ENCODE assay signal across 26 cellular contexts in genomic region chr1:91066545-91066944, GRCh38.
"Had no signal": no experiment of that assay in that cellular context is flagged by ENCODE, and none has a peak within 500 bp of the region (broad histone marks: within the 10 kb centered on the region; RNA-seq: fewer than 3 reads in every experiment).

No MANE protein-coding gene starts in this region.

- H3K36me3 ChIP-seq: colonic mucosa, right atrium auricular region, thoracic aorta, tibial nerve, upper lobe of right lung, uterus had no signal

- H3K27ac ChIP-seq: colonic mucosa, parathyroid adenoma, right atrium auricular region, thoracic aorta, tibial nerve, upper lobe of right lung, uterus had no signal

- ATAC-seq: mucosa of descending colon; natural killer cell treated with Interleukin-12 subunit alpha and Interleukin-12 subunit beta and Interleukin-15 and Interleukin-18, amount 100 ng/mL, for 72 hours; sciatic nerve; stimulated activated effector memory CD8-positive, alpha-beta T cell treated with anti-CD3 and anti-CD28 coated beads, Interleukin-12 subunit alpha, Interleukin-12 subunit beta, amount 100 ng/mL, for 72 hours; stimulated activated naive CD8-positive, alpha-beta T cell treated with anti-CD3 and anti-CD28 coated beads, Interleukin-15, Interleukin-2, amounts not matched to agents 100 U/mL and 50 U/mL, for 24 hours; upper lobe of right lung had no signal

- H3K27me3 Mint-ChIP-seq: dendritic cell treated with granulocyte-macrophage colony-stimulating factor and Interleukin-4, amounts not matched to agents 40 ng/mL and 50 ng/mL, for 4 days had no signal

- H3K4me1 ChIP-seq: colonic mucosa, parathyroid adenoma, right atrium auricular region, upper lobe of right lung, uterus had no signal

- H3K4me3 ChIP-seq: colonic mucosa, lung, mucosa of descending colon, right atrium auricular region, smooth muscle cell, thoracic aorta, tibial nerve, upper lobe of right lung, uterus had no signal

- H2AFZ ChIP-seq: parathyroid adenoma had no signal

- H3K27ac Mint-ChIP-seq: dendritic cell treated with granulocyte-macrophage colony-stimulating factor and Interleukin-4, amounts not matched to agents 40 ng/mL and 50 ng/mL, for 4 days; memory B cell; mesothelial cell of epicardium; naive B cell; natural killer cell treated with Interleukin-12 subunit alpha and Interleukin-12 subunit beta and Interleukin-15 and Interleukin-18, amount 100 ng/mL, for 72 hours; progenitor cell of endocrine pancreas; stimulated activated effector memory CD8-positive, alpha-beta T cell treated with anti-CD3 and anti-CD28 coated beads, Interleukin-12 subunit alpha, Interleukin-12 subunit beta, amount 100 ng/mL, for 72 hours had no signal

- H3K4me1 Mint-ChIP-seq: neural crest cell; stimulated activated effector memory CD8-positive, alpha-beta T cell treated with anti-CD3 and anti-CD28 coated beads, Interleukin-12 subunit alpha, Interleukin-12 subunit beta, amount 100 ng/mL, for 72 hours had no signal

- H3K36me3 Mint-ChIP-seq: mesothelial cell of epicardium; natural killer cell treated with Interleukin-12 subunit alpha and Interleukin-12 subunit beta and Interleukin-15 and Interleukin-18, amount 100 ng/mL, for 72 hours; stimulated activated effector memory CD8-positive, alpha-beta T cell treated with anti-CD3 and anti-CD28 coated beads, Interleukin-12 subunit alpha, Interleukin-12 subunit beta, amount 100 ng/mL, for 72 hours had no signal

- DNase-seq: colonic mucosa; effector CD8-positive, alpha-beta T cell; erythroblast; hypothalamus; mucosa of descending colon; naive B cell; stimulated activated CD4-positive, alpha-beta T cell treated with anti-CD3 and anti-CD28 coated beads, Interleukin-12 subunit alpha, Interleukin-12 subunit beta, amount 100 ng/mL, for 4 hours; stimulated activated CD4-positive, alpha-beta T cell treated with anti-CD3 and anti-CD28 coated beads, Interleukin-1b, Interleukin-23, amount 100 ng/mL, for 48 hours; stimulated activated CD4-positive, alpha-beta T cell treated with anti-CD3 and anti-CD28 coated beads, Interleukin-4, amount 100 ng/mL, for 24 hours; stimulated activated naive CD8-positive, alpha-beta T cell treated with anti-CD3 and anti-CD28 coated beads, Interleukin-15, Interleukin-2, amounts not matched to agents 100 U/mL and 50 U/mL, for 24 hours; upper lobe of right lung; uterus had no signal

- H3K79me2 ChIP-seq: parathyroid adenoma had no signal

- H3K9ac ChIP-seq: parathyroid adenoma had no signal

- H3K27me3 ChIP-seq: colonic mucosa, right atrium auricular region, tibial nerve, upper lobe of right lung, uterus had no signal

- H3K4me2 ChIP-seq: smooth muscle cell had no signal

- H3K9me3 Mint-ChIP-seq: natural killer cell treated with Interleukin-12 subunit alpha and Interleukin-12 subunit beta and Interleukin-15 and Interleukin-18, amount 100 ng/mL, for 72 hours had no signal

- H3K9me3 ChIP-seq: colonic mucosa, mucosa of descending colon, right atrium auricular region, thoracic aorta, tibial nerve, upper lobe of right lung, uterus had no signal

- H3K4me3 Mint-ChIP-seq: dendritic cell treated with granulocyte-macrophage colony-stimulating factor and Interleukin-4, amounts not matched to agents 40 ng/mL and 50 ng/mL, for 4 days; memory B cell; mesothelial cell of epicardium; natural killer cell treated with Interleukin-12 subunit alpha and Interleukin-12 subunit beta and Interleukin-15 and Interleukin-18, amount 100 ng/mL, for 72 hours; neural crest cell; stimulated activated effector memory CD8-positive, alpha-beta T cell treated with anti-CD3 and anti-CD28 coated beads, Interleukin-12 subunit alpha, Interleukin-12 subunit beta, amount 100 ng/mL, for 72 hours had no signal
